23 cellular contexts compared by ENCODE assay signal in the genomic region with DNA sequence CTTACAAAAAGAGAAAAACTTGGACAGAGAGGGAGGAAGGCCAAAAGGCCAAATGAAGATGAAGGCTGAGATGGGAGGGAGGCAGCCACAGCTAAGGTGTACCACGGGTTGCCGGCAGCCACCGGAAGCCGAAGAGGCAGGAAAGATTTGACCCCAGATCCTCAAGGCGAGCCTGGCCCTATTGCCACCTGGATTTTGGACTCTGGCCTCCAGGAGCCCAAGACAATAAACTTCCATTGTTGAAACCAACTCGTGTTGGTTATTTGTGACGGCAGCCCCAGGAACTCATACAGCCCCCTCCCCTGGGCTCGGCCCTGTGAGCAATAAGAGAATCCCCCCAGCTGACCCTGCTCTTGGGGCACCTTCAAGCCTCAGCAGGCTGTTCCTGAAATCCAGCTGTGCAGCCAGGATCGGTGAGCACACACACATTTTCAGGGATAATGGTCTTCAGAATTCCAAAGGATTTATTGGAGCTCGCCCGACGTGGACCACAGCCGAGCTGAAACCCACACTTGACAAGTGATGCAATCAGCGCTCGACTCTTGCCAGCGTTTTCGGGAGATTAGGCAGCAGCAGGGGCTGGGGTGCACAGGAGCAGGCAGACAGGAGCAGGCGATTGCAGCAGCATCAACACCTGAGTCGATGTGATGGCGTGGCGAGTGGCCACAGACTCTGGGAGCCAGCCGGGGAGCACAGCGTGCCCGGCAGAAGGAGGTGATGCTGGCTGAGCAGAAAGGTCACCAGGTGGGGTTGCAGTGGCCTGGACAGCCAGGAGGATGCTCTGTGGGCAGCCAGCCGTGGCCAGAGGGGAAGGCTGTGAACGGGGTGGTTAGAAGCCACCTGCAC. TPM values are rescaled to one million over a fixed set of nuclear protein-coding genes. Genes with fewer than 3 reads are reported as not detected.
A peak's percentile ranks its signal among the peaks of the same experiment; 100 is the strongest.
DNase-seq lines count a peak whose midpoint lies in the region; ATAC-seq, FAIRE-seq and TF ChIP-seq lines count a peak whose summit lies in the region.
"Had no signal": no experiment of that assay in that cellular context is flagged by ENCODE, and none has a peak within 500 bp of the region (broad histone marks: within the 10 kb centered on the region; RNA-seq: fewer than 3 reads in every experiment).

No MANE protein-coding gene starts in this region.

- H3K9ac ChIP-seq in astrocyte (ENCODE audit: low read length) (no peak overlapping the region), GM23248 (no peak overlapping the region)
- H3K9ac ChIP-seq: SK-N-SH had no signal

- 40 to 42% methylated on average over 25 to 26 of the region's 26 CpGs for whole genome bisulfite sequencing in GM23248 (ENCODE audit: low coverage in 1 of 2, low lambda C conversion rate in 2 of 2, missing lambda C conversion rate in 2 of 2), 2 experiments

- no peaks in the 10 kb centered on the region for H3K36me3 Mint-ChIP-seq in astrocyte (ENCODE audit: low read depth, unreplicated experiment)
- H3K36me3 Mint-ChIP-seq: natural killer cell treated with Interleukin-12 subunit alpha and Interleukin-12 subunit beta and Interleukin-15 and Interleukin-18, amount 100 ng/mL, for 72 hours had no signal

- intact Hi-C loops in left cardiac atrium (cut with DNase I) (no loop called here), left ventricle myocardium inferior (cut with micrococcal nuclease) (no loop called here), left colon (cut with DNase I, micrococcal nuclease) (no loop called here)

- H3F3A ChIP-seq in GM23248 (ENCODE audit: insufficient read depth): no peaks in the 10 kb centered on the region

- peaks cover 41% of the 10 kb centered on the region for H3K27me3 Mint-ChIP-seq in astrocyte (ENCODE audit: low read depth, unreplicated experiment)

- no peak overlapping the region for H3K4me3 Mint-ChIP-seq in astrocyte (ENCODE audit: unreplicated experiment)
- H3K4me3 Mint-ChIP-seq: activated CD4-positive, alpha-beta T cell treated with anti-CD3 and anti-CD28 coated beads, Interleukin-2, amount 10 ng/mL, durations not matched to agents 7 days and 5 days; natural killer cell treated with Interleukin-12 subunit alpha and Interleukin-12 subunit beta and Interleukin-15 and Interleukin-18, amount 100 ng/mL, for 72 hours had no signal

- H3K27ac ChIP-seq in left ventricle myocardium inferior (replicated peaks) (no peak overlapping the region), astrocyte (ENCODE audit: low read depth, low read length) (no peak overlapping the region), GM23248 (no peak overlapping the region)
- H3K27ac ChIP-seq: left lung, right lobe of liver, VCaP had no signal

- H4K20me1 ChIP-seq in astrocyte (ENCODE audit: insufficient read depth, low read length): no peaks in the 10 kb centered on the region
- no peaks in the 10 kb centered on the region for H4K20me1 ChIP-seq in GM23248 (ENCODE audit: insufficient read depth)

- H2AFZ ChIP-seq in astrocyte (ENCODE audit: low read depth, low read length): no peak overlapping the region
- H2AFZ ChIP-seq in GM23248: no peak overlapping the region

- H3K27ac Mint-ChIP-seq in astrocyte (ENCODE audit: unreplicated experiment): peak overlapping the region; percentile 20
- H3K27ac Mint-ChIP-seq: activated CD4-positive, alpha-beta T cell treated with anti-CD3 and anti-CD28 coated beads, Interleukin-2, amount 10 ng/mL, durations not matched to agents 7 days and 5 days; natural killer cell treated with Interleukin-12 subunit alpha and Interleukin-12 subunit beta and Interleukin-15 and Interleukin-18, amount 100 ng/mL, for 72 hours had no signal

- peaks cover 90% of the 10 kb centered on the region for H3K27me3 ChIP-seq in left ventricle myocardium inferior (ENCODE audit: low read depth)
- H3K27me3 ChIP-seq in astrocyte (ENCODE audit: insufficient read depth, low read length): peaks cover 10% of the 10 kb centered on the region
- peaks cover 42% of the 10 kb centered on the region; the same call in 1 of the 2 replicates for H3K27me3 ChIP-seq in GM23248 (replicated peaks; ENCODE audit: insufficient read depth)
- H3K27me3 ChIP-seq: right lobe of liver had no signal

- H3K36me3 ChIP-seq in left ventricle myocardium inferior (no peaks in the 10 kb centered on the region), astrocyte (ENCODE audit: insufficient read depth, low read length) (no peaks in the 10 kb centered on the region), GM23248 (ENCODE audit: low read depth) (no peaks in the 10 kb centered on the region)
- H3K36me3 ChIP-seq: left lung, right lobe of liver had no signal

- ATAC-seq in left cardiac atrium (no peak), left colon (peak; percentile 75)
- ATAC-seq: left lung; natural killer cell treated with Interleukin-12 subunit alpha and Interleukin-12 subunit beta and Interleukin-15 and Interleukin-18, amount 100 ng/mL, for 72 hours had no signal

- in situ Hi-C loops in GM23248 (cut with MboI): no loop called here

- H3K9me3 ChIP-seq in left ventricle myocardium inferior (replicated peaks) (no peaks in the 10 kb centered on the region), astrocyte (ENCODE audit: insufficient read depth, low read depth, low read length) (no peaks in the 10 kb centered on the region), GM23248 (ENCODE audit: low read depth) (no peaks in the 10 kb centered on the region)
- H3K9me3 ChIP-seq: left lung, right lobe of liver, SK-N-SH had no signal

- peaks cover 2% of the 10 kb centered on the region for H3K9me3 Mint-ChIP-seq in astrocyte (ENCODE audit: unreplicated experiment)
- H3K9me3 Mint-ChIP-seq: activated CD4-positive, alpha-beta T cell treated with anti-CD3 and anti-CD28 coated beads, Interleukin-2, amount 10 ng/mL, durations not matched to agents 7 days and 5 days; natural killer cell treated with Interleukin-12 subunit alpha and Interleukin-12 subunit beta and Interleukin-15 and Interleukin-18, amount 100 ng/mL, for 72 hours had no signal

- H3K4me3 ChIP-seq in left ventricle myocardium inferior: no peak overlapping the region
- H3K4me3 ChIP-seq in astrocyte (ENCODE audit: insufficient read depth, low read depth, low read length): no peak overlapping the region
- no peak overlapping the region for H3K4me3 ChIP-seq in GM23248
- H3K4me3 ChIP-seq: left lung, right lobe of liver had no signal

- H3K79me2 ChIP-seq in astrocyte (ENCODE audit: insufficient read depth, low read length): no peaks in the 10 kb centered on the region
- no peaks in the 10 kb centered on the region for H3K79me2 ChIP-seq in GM23248 (ENCODE audit: insufficient read depth)

- H3K4me2 ChIP-seq in astrocyte (ENCODE audit: low read length) (no peak overlapping the region), GM23248 (ENCODE audit: unreplicated experiment) (no peak overlapping the region)
- H3K4me2 ChIP-seq: SK-N-SH had no signal

- H3K4me1 ChIP-seq in left ventricle myocardium inferior (no peaks in the 10 kb centered on the region), astrocyte (ENCODE audit: insufficient read depth, low read length) (no peaks in the 10 kb centered on the region), GM23248 (ENCODE audit: insufficient read depth) (no peaks in the 10 kb centered on the region)
- H3K4me1 ChIP-seq: left lung, right lobe of liver had no signal

- TF ChIP-seq CTCF in left ventricle myocardium inferior (IDR thresholded peaks at IDR 0.05; ENCODE audit: borderline replicate concordance) (no peak), astrocyte (IDR thresholded peaks at IDR 0.05; ENCODE audit: insufficient read depth, low read depth, low read length) (no peak)

- H3K9me2 ChIP-seq in GM23248 (ENCODE audit: insufficient read depth): no peaks in the 10 kb centered on the region
- H3K9me2 ChIP-seq: SK-N-SH had no signal

- DNase-seq in left cardiac atrium (peak; percentile 2), left ventricle myocardium inferior (no peak), astrocyte (ENCODE audit: low read depth) (no peak), left colon (peak in 1 of 2 donors; percentile 26), GDM1 (lab: John Stamatoyannopoulos, UW) (no peak), DMS114 treated with DMSO at 0.1 percent for 48 hours (lab: John Stamatoyannopoulos, UW; ENCODE audit: unreplicated experiment) (no peak), SHP77 treated with DMSO at 0.1 percent for 48 hours (lab: John Stamatoyannopoulos, UW) (no peak), GM23248 (no peak)
- DNase-seq: activated CD4-positive, alpha-beta T cell treated with anti-CD3 and anti-CD28 coated beads, Interleukin-2, amount 10 ng/mL, durations not matched to agents 7 days and 5 days; C1 segment of cervical spinal cord; Calu3; head of caudate nucleus; KG1; midbrain; NCI-H1694 treated with DMSO at 0.1 percent for 48 hours; NCI-H446; SK-N-SH had no signal

- FAIRE-seq in astrocyte (lab: Jason Lieb, UNC): no peak
- FAIRE-seq: colon, endometrium had no signal

- no peaks in the 10 kb centered on the region for H3K4me1 Mint-ChIP-seq in astrocyte (ENCODE audit: low read depth, unreplicated experiment)

RNA-seq across cellular contexts. Expression of a gene that starts 22.4 kb away (rescaled TPM):
- total RNA-seq in left cardiac atrium: 10 to 100 TPM; 17.9 to 24.2 TPM
- total RNA-seq in left ventricle myocardium inferior: 28.7 TPM
- total RNA-seq in astrocyte: 12.6 and 16.9 TPM in 2 replicates
- 10 to 100 TPM; 12.1 to 14.5 TPM for total RNA-seq in left colon
- total RNA-seq in GM23248 (2014; rRNA removed; shearing (Covaris generic)): 11.4 and 18.9 TPM in 2 replicates
- 1.2 and 1.4 TPM in 2 replicates for polyA plus RNA-seq in GM23248 (2016; fragmentation: Nextera tagmentation; extraction: Ambion mirVana)
